8 cellular contexts compared by ENCODE assay signal in genomic region chr11:57567512-57568329, GRCh38. TPM values are rescaled to one million over a fixed set of nuclear protein-coding genes. Genes with fewer than 3 reads are reported as not detected.
DNase-seq lines count a peak whose midpoint lies in the region; ATAC-seq, FAIRE-seq and TF ChIP-seq lines count a peak whose summit lies in the region.

Gene UBE2L6, minus strand, starts transcription at chr11:57567672. Its CDS starts 61 bp downstream, at chr11:57567611.

- peak within 1 kb of the TSS; percentile 96 for H3K4ac ChIP-seq in H1 (replicated peaks; ENCODE audit: insufficient read length, low read depth, low read length)

- TF ChIP-seq CTCF in H1 (IDR thresholded peaks at IDR 0.05; ENCODE audit: control extremely low read depth in 1 of 3, insufficient read depth in 1 of 3, low read depth in 1 of 3, low read length in 3 of 3): peak in 2 of 3 experiments; percentile 48 to 50; a peak in 3 of 4 replicates

- peak within 1 kb of the TSS; percentile 80 for H2BK120ac ChIP-seq in H1 (replicated peaks; ENCODE audit: low read depth, low read length)

- CTCF ChIA-PET in H1 (lab: Charles Lee; ENCODE audit: partially characterized antibody): interaction anchor here (0.6 to 9.6 kb wide), 42 partner anchors 9 to 182 kb away, joined by 3 to 357 read pairs (median 4); partner anchors contain the start of genes CLP1 and SERPING1

- H3K9me3 ChIP-seq in H1 (ENCODE audit: insufficient read depth in 2 of 2, low read depth in 1 of 2, low read length in 1 of 2): no peaks in the 10 kb centered on the region

- peaks cover 0 to 11% (median 4%) of the 10 kb centered on the region in 4 experiments; a peak in 6 of 7 replicates for H3K4me1 ChIP-seq in H1 (replicated peaks in 1 of 4; ENCODE audit: control insufficient read depth in 3 of 4, insufficient read depth in 4 of 4, low read length in 3 of 4)

- peak within 1 kb of the TSS; percentile 96 for H3K18ac ChIP-seq in H1 (ENCODE audit: extremely low read depth, low read length)

- H2BK12ac ChIP-seq in H1 (ENCODE audit: low read depth, low read length): peak within 1 kb of the TSS; percentile 64

- peak within 1 kb of the TSS; percentile 72; the same call in 1 of the 2 replicates for H2BK15ac ChIP-seq in H1 (ENCODE audit: low read length)

- H3K9ac ChIP-seq in H1 (replicated peaks in 1 of 4; ENCODE audit: extremely low read depth in 1 of 4, low read depth in 3 of 4, low read length in 3 of 4): peak within 1 kb of the TSS; percentile 70 to 92 (median 90)

- H3K23me2 ChIP-seq in H1 (ENCODE audit: low read depth, low read length): peaks cover 6% of the 10 kb centered on the region; the same call in 1 of the 2 replicates

- H4K5ac ChIP-seq in H1 (ENCODE audit: insufficient read length, low read depth, low read length): peak within 1 kb of the TSS; percentile 90

- H2AK5ac ChIP-seq in H1 (ENCODE audit: low read depth, low read length): no peak within 1 kb of the TSS

- 3% methylated on average over 34 of the region's 92 CpGs; no CpG with 5 or more reads in 1 of the 2 experiments for WGBS in H1 (ENCODE audit: extremely low coverage in 1 of 2, insufficient coverage in 1 of 2, insufficient read length in 1 of 2, insufficient replicate concordance in 2 of 2, low coverage in 1 of 2, low lambda C conversion rate in 2 of 2, missing lambda C conversion rate in 1 of 2), 2 experiments

- H2AFZ ChIP-seq in H1 (ENCODE audit: low read length): peak within 1 kb of the TSS; percentile 10; the same call in 1 of the 2 replicates

- peak within 1 kb of the TSS; percentile 74 for H3K14ac ChIP-seq in H1 (ENCODE audit: insufficient read length)

- H4K20me1 ChIP-seq in H1 (replicated peaks in 1 of 2; ENCODE audit: control insufficient read depth in 1 of 2, insufficient read depth in 2 of 2, low read length in 2 of 2): no peaks in the 10 kb centered on the region

- TF ChIP-seq RAD21 in H1 (IDR thresholded peaks at IDR 0.05 in 1 of 2, conservative IDR thresholded peaks at IDR 0.05 in 1 of 2; ENCODE audit: low read depth in 2 of 2, low read length in 2 of 2): peak in 1 of 2 experiments; percentile 26; a peak in 2 of 4 replicates

- H2BK5ac ChIP-seq in H1 (ENCODE audit: low read depth, low read length): peak within 1 kb of the TSS; percentile 85; the same call in 1 of the 2 replicates

- H3K4me3 ChIP-seq in H1 (ENCODE audit: extremely low read depth in 1 of 4, insufficient read depth in 2 of 4, low read depth in 3 of 4, low read length in 4 of 4): peak within 1 kb of the TSS; percentile 41 to 89 (median 83)

- no peak for FAIRE-seq in H1 (lab: Jason Lieb, UNC)

- H3K4me2 ChIP-seq in H1 (ENCODE audit: insufficient read depth in 1 of 2, low read depth in 2 of 2, low read length in 2 of 2): peak within 1 kb of the TSS; percentile 85 to 91

- peak within 1 kb of the TSS; percentile 93; the same call in 1 of the 2 replicates for H2BK20ac ChIP-seq in H1 (ENCODE audit: low read length)

- peak within 1 kb of the TSS; percentile 78; the same call in 1 of the 2 replicates for H3K27ac ChIP-seq in H1 (ENCODE audit: low read depth, low read length)

- peak within 1 kb of the TSS; percentile 97 for H4K8ac ChIP-seq in H1 (ENCODE audit: extremely low read depth, insufficient read depth, low read length)

- no peak for TF ChIP-seq EP300 in H1 (IDR thresholded peaks at IDR 0.05; ENCODE audit: borderline replicate concordance in 1 of 2, low read depth in 2 of 2, low read length in 2 of 2)

- peaks cover 0 to 16% of the 10 kb centered on the region in 2 experiments; a peak in 2 of 4 replicates for H3K79me2 ChIP-seq in H1 (ENCODE audit: control insufficient read depth in 1 of 2, insufficient read depth in 2 of 2, low read length in 2 of 2)

- no peak within 1 kb of the TSS for H3K23ac ChIP-seq in H1 (ENCODE audit: insufficient read length)

- H3K56ac ChIP-seq in H1 (replicated peaks; ENCODE audit: insufficient read length, low read depth, low read length): peak within 1 kb of the TSS; percentile 92

- DNase-seq in 8988T (peak; percentile 89), NCI-H446 treated with DMSO at 0.1 percent for 48 hours (lab: John Stamatoyannopoulos, UW) (peak; percentile 2), H1 (ENCODE audit: low read depth in 1 of 2, low spot score in 2 of 2) (peak in 1 of 2 experiments; percentile 80), mesenteric fat pad (ENCODE audit: low spot score) (peak; percentile 94)
- DNase-seq in activated CD8-positive, alpha-beta memory T cell treated with anti-CD3 and anti-CD28 coated beads for 4 hours (ENCODE audit: low read depth in 2 of 2): peak; percentile 70 to 78
- DNase-seq in stimulated activated CD8-positive, alpha-beta memory T cell treated with anti-CD3 and anti-CD28 coated beads, Interleukin-15, amount 100 ng/mL, for 4 hours (ENCODE audit: low read depth in 2 of 2): peak; percentile 38 to 54

- no peaks in the 10 kb centered on the region for H3K36me3 ChIP-seq in H1 (ENCODE audit: control insufficient read depth in 2 of 4, insufficient read depth in 4 of 4, low read length in 3 of 4)

- peak; percentile 77 for ATAC-seq in GM18511 (IDR thresholded peaks at IDR 0.05; ENCODE audit: unreplicated experiment)
- ATAC-seq in HG02981 (IDR thresholded peaks at IDR 0.05; ENCODE audit: unreplicated experiment): peak; percentile 68

- no peaks in the 10 kb centered on the region for H3K27me3 ChIP-seq in H1 (replicated peaks in 1 of 4; ENCODE audit: control insufficient read depth in 3 of 4, extremely low read depth in 1 of 4, insufficient read depth in 3 of 4, low read length in 3 of 4)

- TF ChIP-seq POLR2A in H1 (IDR thresholded peaks at IDR 0.05; ENCODE audit: control extremely low read depth in 1 of 2, low read depth in 2 of 2, low read length in 2 of 2): peak; percentile 65 to 81

- peak within 1 kb of the TSS; percentile 97 for H4K91ac ChIP-seq in H1 (replicated peaks; ENCODE audit: insufficient read length, low read length)

- POLR2A ChIA-PET in H1 (lab: Charles Lee; ENCODE audit: partially characterized antibody): interaction anchor here (0.6 to 9.7 kb wide), 29 partner anchors 9 to 140 kb away, joined by 3 to 591 read pairs (median 4); partner anchors contain the start of genes RTN4RL2, SERPING1, SMTNL1 and YPEL4

- H3K79me1 ChIP-seq in H1 (ENCODE audit: low read depth, low read length): no peaks in the 10 kb centered on the region

TF ChIP-seq in H1, 55 proteins besides CTCF, POLR2A, EP300 and RAD21 (continues in another document):
- TF ChIP-seq SP1 (IDR thresholded peaks at IDR 0.05; ENCODE audit: low read depth, low read length) (no peak), KDM1A (IDR thresholded peaks at IDR 0.05; ENCODE audit: borderline replicate concordance, low read length) (no peak), CBX8 (IDR thresholded peaks at IDR 0.05; ENCODE audit: borderline replicate concordance, low read depth, low read length) (no peak), GABPA (IDR thresholded peaks at IDR 0.05; ENCODE audit: borderline replicate concordance, insufficient read depth, low read length) (no peak), SIRT6 (IDR thresholded peaks at IDR 0.05; ENCODE audit: low read length) (no peak), RNF2 (IDR thresholded peaks at IDR 0.05; ENCODE audit: borderline replicate concordance, low read depth, low read length, missing control alignments, poor library complexity, severe bottlenecking) (no peak), RFX5 (IDR thresholded peaks at IDR 0.05; ENCODE audit: borderline replicate concordance, low read depth, low read length) (no peak), TAF1 (IDR thresholded peaks at IDR 0.05; ENCODE audit: low read depth, low read length) (peak; percentile 76), TCF12 (IDR thresholded peaks at IDR 0.05; ENCODE audit: low read depth, low read length) (no peak), CHD2 (IDR thresholded peaks at IDR 0.05; ENCODE audit: low read length) (no peak), ZNF274 (IDR thresholded peaks at IDR 0.05; ENCODE audit: borderline replicate concordance, extremely low read depth, low read length) (no peak), RXRA (IDR thresholded peaks at IDR 0.05; ENCODE audit: insufficient read depth, low read depth, low read length) (no peak), MAFK (IDR thresholded peaks at IDR 0.05; ENCODE audit: low read depth, low read length) (no peak), NANOG (IDR thresholded peaks at IDR 0.05; ENCODE audit: insufficient read depth, low read depth, low read length, poor library complexity, severe bottlenecking) (peak; percentile 32), KDM5A (IDR thresholded peaks at IDR 0.05; ENCODE audit: low read length) (peak; percentile 81; the same call in 1 of the 2 replicates), YY1 (IDR thresholded peaks at IDR 0.05; ENCODE audit: low read depth, low read length) (no peak), SIX5 (IDR thresholded peaks at IDR 0.05; ENCODE audit: low read depth, low read length) (no peak), SP4 (IDR thresholded peaks at IDR 0.05; ENCODE audit: low read length) (0 out of 2 replicates have a peak, but pooled peaks have one; percentile 56), JUND (IDR thresholded peaks at IDR 0.05; ENCODE audit: low read length) (no peak), CREB1 (IDR thresholded peaks at IDR 0.05) (no peak; the same call in 1 of the 2 replicates), HDAC2 (IDR thresholded peaks at IDR 0.05; ENCODE audit: borderline replicate concordance in 1 of 2, low read depth in 2 of 2, low read length in 2 of 2) (peak; percentile 62 to 69; a peak in 2 of 4 replicates), CBX5 (IDR thresholded peaks at IDR 0.05; ENCODE audit: low read depth, low read length) (no peak)

RNA-seq across cellular contexts. Expression of gene UBE2L6, which starts in this region (rescaled TPM):
- 67.8 and 68.1 TPM in 2 replicates for total RNA-seq in H1 (2021; fragmentation: NEBNext Ultra II Directional; extraction: Animal tissue kit (Norgen Biotek cat#: 25700))
- 89.2 and 94.8 TPM in 2 replicates for polyA plus RNA-seq in H1 (2011; rRNA removed)
- polyA plus RNA-seq in H1 (2011; cell fraction: cytosol; rRNA removed): 92.7 TPM
- 76.4 TPM for polyA plus RNA-seq in H1 (2011; cell fraction: nucleus; rRNA removed)
- polyA plus RNA-seq in H1 (2012, experiment 1 of 2): 85.5 to 104 TPM (median 94.8 TPM) in 4 replicates
- 94.0 TPM for polyA plus RNA-seq in H1 (2012, experiment 2 of 2)
- 54.7 TPM for polyA plus RNA-seq in H1 (2013, experiment 1 of 2)
- polyA plus RNA-seq in H1 (2013, experiment 2 of 2): 57.9 TPM
- 95.5 and 96.0 TPM in 2 replicates for polyA minus RNA-seq in H1 (2011; rRNA and poly(A)+ RNA removed)
- polyA minus RNA-seq in H1 (2011; cell fraction: cytosol; rRNA and poly(A)+ RNA removed): 37.5 TPM
- polyA minus RNA-seq in H1 (2011; cell fraction: nucleus; rRNA and poly(A)+ RNA removed): 32.1 TPM
- total RNA-seq in mesenteric fat pad: 51.9 TPM
